11 cellular contexts compared by ENCODE assay signal in genomic region chr3:107643038-107643883, GRCh38.
DNase-seq lines count a peak whose midpoint lies in the region; ATAC-seq, FAIRE-seq and TF ChIP-seq lines count a peak whose summit lies in the region.
"Had no signal": no experiment of that assay in that cellular context is flagged by ENCODE, and none has a peak within 500 bp of the region (broad histone marks: within the 10 kb centered on the region; RNA-seq: fewer than 3 reads in every experiment).

No MANE protein-coding gene starts in this region.

- H3K27me3 Mint-ChIP-seq in activated naive CD4-positive, alpha-beta T cell treated with anti-CD3 and anti-CD28 coated beads for 36 hours (ENCODE audit: low read depth): no peaks in the 10 kb centered on the region
- H3K27me3 Mint-ChIP-seq: stimulated activated naive CD8-positive, alpha-beta T cell treated with anti-CD3 and anti-CD28 coated beads, Interleukin-15, Interleukin-2, amounts not matched to agents 100 ng/mL and 50 ng/mL, for 24 hours had no signal

- no peaks in the 10 kb centered on the region for H3K4me1 ChIP-seq in Loucy (ENCODE audit: insufficient read depth, low read length, poor library complexity, severe bottlenecking)

- no peaks in the 10 kb centered on the region for H3K9me3 Mint-ChIP-seq in activated naive CD4-positive, alpha-beta T cell treated with anti-CD3 and anti-CD28 coated beads for 36 hours
- H3K9me3 Mint-ChIP-seq: stimulated activated naive CD8-positive, alpha-beta T cell treated with anti-CD3 and anti-CD28 coated beads, Interleukin-15, Interleukin-2, amounts not matched to agents 100 ng/mL and 50 ng/mL, for 24 hours had no signal

- peak; percentile 55 for ATAC-seq in stimulated activated naive CD8-positive, alpha-beta T cell treated with anti-CD3 and anti-CD28 coated beads, Interleukin-15, Interleukin-2, amounts not matched to agents 100 U/mL and 50 U/mL, for 24 hours

- no peak overlapping the region for H3K4me2 ChIP-seq in Loucy (ENCODE audit: low read depth, low read length, poor library complexity, severe bottlenecking)
- H3K4me2 ChIP-seq: BLaER1 had no signal

- CTCF ChIA-PET in activated naive CD4-positive, alpha-beta T cell treated with anti-CD3 and anti-CD28 coated beads for 36 hours (lab: Charles Lee): interaction anchor here (0.7 to 2.0 kb wide), 5 partner anchors 17 to 97 kb away, joined by 3 to 5 read pairs (median 3); no protein-coding TSS in a partner anchor

- DNase-seq in activated naive CD4-positive, alpha-beta T cell treated with anti-CD3 and anti-CD28 coated beads for 36 hours: peak; percentile 11
- no peak for DNase-seq in activated naive CD4-positive, alpha-beta T cell (lab: John Stamatoyannopoulos, UW)
- peak; percentile 26 for DNase-seq in bronchial epithelial cell (ENCODE audit: low read depth)
- DNase-seq in stimulated activated naive CD8-positive, alpha-beta T cell treated with anti-CD3 and anti-CD28 coated beads, Interleukin-15, Interleukin-2, amounts not matched to agents 100 U/mL and 50 U/mL, for 24 hours: no peak
- DNase-seq in NCI-H2107 treated with DMSO at 0.1 percent for 48 hours (lab: John Stamatoyannopoulos, UW; ENCODE audit: unreplicated experiment): no peak
- DNase-seq in stimulated activated CD4-positive, alpha-beta T cell treated with anti-CD3 and anti-CD28 coated beads, Interleukin-4, amount 100 ng/mL, for 4 hours: no peak
- DNase-seq in NCI-H748 treated with DMSO at 0.1 percent for 48 hours (lab: John Stamatoyannopoulos, UW): no peak
- DNase-seq: NCI-H1694 treated with DMSO at 0.1 percent for 48 hours had no signal

- H3K4me3 Mint-ChIP-seq in activated naive CD4-positive, alpha-beta T cell treated with anti-CD3 and anti-CD28 coated beads for 36 hours: no peak overlapping the region
- H3K4me3 Mint-ChIP-seq: stimulated activated naive CD8-positive, alpha-beta T cell treated with anti-CD3 and anti-CD28 coated beads, Interleukin-15, Interleukin-2, amounts not matched to agents 100 ng/mL and 50 ng/mL, for 24 hours had no signal

- H3K36me3 Mint-ChIP-seq in activated naive CD4-positive, alpha-beta T cell treated with anti-CD3 and anti-CD28 coated beads for 36 hours (ENCODE audit: low read depth): peaks cover 4% of the 10 kb centered on the region

- peak overlapping the region; percentile 10 for H3K9ac ChIP-seq in Loucy (ENCODE audit: low read depth, low read length, poor library complexity, severe bottlenecking)
- H3K9ac ChIP-seq: BLaER1 had no signal

- H3K27me3 ChIP-seq in Loucy (ENCODE audit: insufficient read depth, low read length, poor library complexity, severe bottlenecking) (no peaks in the 10 kb centered on the region), bronchial epithelial cell (ENCODE audit: control insufficient read depth, insufficient read depth, low read length) (no peaks in the 10 kb centered on the region)
- H3K27me3 ChIP-seq: BLaER1 had no signal

- H2AFZ ChIP-seq in Loucy (ENCODE audit: low read length): no peak overlapping the region

- H3K4me1 Mint-ChIP-seq in activated naive CD4-positive, alpha-beta T cell treated with anti-CD3 and anti-CD28 coated beads for 36 hours (ENCODE audit: low read depth): peaks cover 35% of the 10 kb centered on the region

- FAIRE-seq in bronchial epithelial cell (lab: Jason Lieb, UNC): no peak

- intact Hi-C loops in activated naive CD4-positive, alpha-beta T cell treated with anti-CD3 and anti-CD28 coated beads for 36 hours (cut with micrococcal nuclease): loop anchor here (1.0 kb wide), 1 partner anchor 9 kb away; no protein-coding TSS in a partner anchor

- no peak overlapping the region for H3K4me3 ChIP-seq in Loucy (ENCODE audit: low read length, poor library complexity, severe bottlenecking)
- H3K4me3 ChIP-seq in bronchial epithelial cell (ENCODE audit: low read depth, low read length): no peak overlapping the region
- H3K4me3 ChIP-seq: BLaER1 had no signal

- H3K36me3 ChIP-seq in Loucy (ENCODE audit: insufficient read depth, low read length) (peaks cover 17% of the 10 kb centered on the region; the same call in 1 of the 2 replicates), bronchial epithelial cell (ENCODE audit: control insufficient read depth, insufficient read depth, low read length) (peaks cover 1% of the 10 kb centered on the region)

- H3K79me2 ChIP-seq in Loucy (ENCODE audit: insufficient read depth, low read length): peaks cover 30% of the 10 kb centered on the region; the same call in 1 of the 2 replicates

- no peaks in the 10 kb centered on the region for H3K9me2 ChIP-seq in Loucy (replicated peaks; ENCODE audit: low read depth, low read length)

- TF ChIP-seq CTCF in Loucy (conservative IDR thresholded peaks at IDR 0.05; ENCODE audit: low read length) (peak; percentile 60), bronchial epithelial cell (IDR thresholded peaks at IDR 0.05; ENCODE audit: insufficient read depth, low read length, severe bottlenecking) (peak; percentile 29)

- H3F3A ChIP-seq in Loucy (ENCODE audit: low read depth): no peaks in the 10 kb centered on the region

- peaks cover 5% of the 10 kb centered on the region for H4K20me1 ChIP-seq in Loucy (ENCODE audit: insufficient read depth, low read length, poor library complexity, severe bottlenecking)

- no peak overlapping the region for H3K27ac Mint-ChIP-seq in activated naive CD4-positive, alpha-beta T cell treated with anti-CD3 and anti-CD28 coated beads for 36 hours
- H3K27ac Mint-ChIP-seq: stimulated activated naive CD8-positive, alpha-beta T cell treated with anti-CD3 and anti-CD28 coated beads, Interleukin-15, Interleukin-2, amounts not matched to agents 100 ng/mL and 50 ng/mL, for 24 hours had no signal

- no peaks in the 10 kb centered on the region for H3K9me3 ChIP-seq in Loucy (ENCODE audit: insufficient read depth, low read depth, low read length)
- H3K9me3 ChIP-seq: BLaER1 had no signal

Comparison
In these comparisons a context has a peak if more than half of its experiments do, and no peak if none do; other contexts are left out.
1. DNase-seq: peak in activated naive CD4-positive, alpha-beta T cell treated with anti-CD3 and anti-CD28 coated beads for 36 hours (single experiment) and bronchial epithelial cell (single experiment); none in activated naive CD4-positive, alpha-beta T cell (0 of 4), stimulated activated naive CD8-positive, alpha-beta T cell treated with anti-CD3 and anti-CD28 coated beads, Interleukin-15, Interleukin-2, amounts not matched to agents 100 U/mL and 50 U/mL, for 24 hours (single experiment), NCI-H2107 treated with DMSO at 0.1 percent for 48 hours (single experiment), stimulated activated CD4-positive, alpha-beta T cell treated with anti-CD3 and anti-CD28 coated beads, Interleukin-4, amount 100 ng/mL, for 4 hours (0 of 2) and NCI-H748 treated with DMSO at 0.1 percent for 48 hours (single experiment).